In the genomic region with DNA sequence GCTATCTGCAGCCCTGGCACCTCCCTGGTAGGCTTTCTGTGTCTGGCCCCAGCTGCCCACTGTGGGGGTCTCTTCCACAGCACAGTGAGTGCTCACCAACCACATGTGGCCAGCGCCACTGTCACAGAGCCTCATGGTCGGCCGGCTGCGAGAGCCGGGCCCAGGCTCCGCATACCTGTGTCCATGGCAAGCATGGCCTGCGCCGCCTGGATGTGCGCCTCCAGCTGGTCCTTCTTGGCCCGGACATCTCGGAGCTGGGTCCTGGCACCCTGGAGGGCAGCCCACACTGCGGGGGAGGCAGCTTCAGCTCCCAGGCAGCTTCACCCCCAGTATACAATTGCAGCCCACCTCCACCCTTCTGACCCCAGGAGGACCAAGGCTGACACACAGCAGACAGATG, we compare ENCODE assay signal across 1 cellular context.
TF ChIP-seq lines count a peak whose summit lies in the region.

No MANE protein-coding gene starts in this region.

TF ChIP-seq in H1, 55 proteins besides CTCF, POLR2A, EP300 and RAD21:
- no peak for TF ChIP-seq CHD1 (IDR thresholded peaks at IDR 0.05; ENCODE audit: low read depth, low read length)
- no peak for TF ChIP-seq SUZ12 (IDR thresholded peaks at IDR 0.05; ENCODE audit: low read length)
- no peak for TF ChIP-seq GABPA (IDR thresholded peaks at IDR 0.05; ENCODE audit: borderline replicate concordance, insufficient read depth, low read length)
- TF ChIP-seq RBBP5 (IDR thresholded peaks at IDR 0.05; ENCODE audit: borderline replicate concordance, low read depth, low read length), result no peak
- TF ChIP-seq RXRA (IDR thresholded peaks at IDR 0.05; ENCODE audit: insufficient read depth, low read depth, low read length), result no peak
- no peak for TF ChIP-seq RFX5 (IDR thresholded peaks at IDR 0.05; ENCODE audit: borderline replicate concordance, low read depth, low read length)
- TF ChIP-seq SIRT6 (IDR thresholded peaks at IDR 0.05; ENCODE audit: low read length), result no peak
- TF ChIP-seq EZH2 (IDR thresholded peaks at IDR 0.05; ENCODE audit: low read depth, low read length, severe bottlenecking), result no peak
